Comparison of ENCODE assay signal across 1 cellular context in the genomic region with DNA sequence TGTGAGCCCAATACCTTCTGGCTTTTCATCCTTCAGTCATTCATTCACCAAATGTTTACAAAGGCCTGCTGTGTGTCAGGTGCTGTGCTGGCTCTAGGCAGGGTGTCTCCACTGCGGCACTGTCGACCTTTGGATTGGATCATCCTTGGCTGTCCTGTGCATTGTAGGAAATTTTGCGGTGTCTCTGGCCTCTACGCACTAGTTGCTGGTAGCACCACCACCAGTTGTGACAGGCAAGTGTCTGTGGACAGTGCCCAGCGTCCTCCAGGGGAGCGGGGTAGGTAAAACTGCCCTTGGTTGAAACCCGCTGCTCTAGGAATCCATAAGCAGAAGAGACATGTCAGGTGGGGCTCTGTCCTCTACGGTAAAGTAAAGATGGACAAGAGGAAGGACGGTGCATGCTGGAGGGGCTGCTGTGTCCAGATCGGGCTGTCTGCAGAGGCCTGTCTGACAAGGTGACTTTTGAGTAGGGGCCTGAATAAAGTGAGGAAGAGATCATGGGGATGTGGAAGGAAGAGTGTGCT.
TF ChIP-seq lines count a peak whose summit lies in the region.

No MANE protein-coding gene starts in this region.

TF ChIP-seq in HepG2, 621 proteins besides CTCF, POLR2A, EP300 and RAD21 (continued from another document and continues in another):
- TF ChIP-seq GPN1 (CRISPR knock-in tag; IDR thresholded peaks at IDR 0.05; ENCODE audit: borderline replicate concordance), result no peak
- TF ChIP-seq, protein P1, sequence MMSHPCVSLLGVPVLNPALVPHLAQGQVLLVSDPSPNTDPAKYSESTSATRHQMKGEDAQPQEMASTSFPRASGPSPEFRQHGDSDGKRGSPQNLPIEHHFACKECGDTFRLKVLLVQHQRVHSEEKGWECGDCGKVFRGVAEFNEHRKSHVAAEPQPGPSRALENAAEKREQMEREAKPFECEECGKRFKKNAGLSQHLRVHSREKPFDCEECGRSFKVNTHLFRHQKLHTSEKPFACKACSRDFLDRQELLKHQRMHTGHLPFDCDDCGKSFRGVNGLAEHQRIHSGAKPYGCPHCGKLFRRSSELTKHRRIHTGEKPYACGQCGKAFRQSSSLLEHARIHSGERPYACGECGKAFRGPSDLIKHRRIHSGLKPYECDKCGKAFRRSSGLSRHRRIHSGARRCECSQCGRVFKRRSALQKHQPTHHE (CRISPR knock-in tag; IDR thresholded peaks at IDR 0.05; ENCODE audit: borderline replicate concordance), result no peak
- peak; percentile 39; the same call in 1 of the 2 replicates for TF ChIP-seq HOXA9 (CRISPR knock-in tag; IDR thresholded peaks at IDR 0.05; ENCODE audit: borderline replicate concordance)
- no peak for TF ChIP-seq NR2F6 (IDR thresholded peaks at IDR 0.05)
- peak; percentile 52 for TF ChIP-seq NR2F6 (CRISPR knock-in tag; IDR thresholded peaks at IDR 0.05)
- TF ChIP-seq ZNF33B (CRISPR knock-in tag; IDR thresholded peaks at IDR 0.05), result 0 out of 2 replicates have a peak, but pooled peaks have one; percentile 69
- TF ChIP-seq FOXO1 (CRISPR knock-in tag; IDR thresholded peaks at IDR 0.05), result peak; percentile 74
- peak; percentile 58; the same call in 1 of the 2 replicates for TF ChIP-seq ZNF12 (CRISPR knock-in tag; IDR thresholded peaks at IDR 0.05)
- 0 out of 2 replicates have a peak, but pooled peaks have one; percentile 2 for TF ChIP-seq ZBTB7A (CRISPR knock-in tag; IDR thresholded peaks at IDR 0.05)
- TF ChIP-seq, protein P2, sequence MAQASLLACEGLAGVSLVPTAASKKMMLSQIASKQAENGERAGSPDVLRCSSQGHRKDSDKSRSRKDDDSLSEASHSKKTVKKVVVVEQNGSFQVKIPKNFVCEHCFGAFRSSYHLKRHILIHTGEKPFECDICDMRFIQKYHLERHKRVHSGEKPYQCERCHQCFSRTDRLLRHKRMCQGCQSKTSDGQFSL (CRISPR knock-in tag; IDR thresholded peaks at IDR 0.05), result no peak
- peak; percentile 60; the same call in 1 of the 2 replicates for TF ChIP-seq ESRRA (CRISPR knock-in tag; IDR thresholded peaks at IDR 0.05; ENCODE audit: low read depth)
- TF ChIP-seq, protein P3, sequence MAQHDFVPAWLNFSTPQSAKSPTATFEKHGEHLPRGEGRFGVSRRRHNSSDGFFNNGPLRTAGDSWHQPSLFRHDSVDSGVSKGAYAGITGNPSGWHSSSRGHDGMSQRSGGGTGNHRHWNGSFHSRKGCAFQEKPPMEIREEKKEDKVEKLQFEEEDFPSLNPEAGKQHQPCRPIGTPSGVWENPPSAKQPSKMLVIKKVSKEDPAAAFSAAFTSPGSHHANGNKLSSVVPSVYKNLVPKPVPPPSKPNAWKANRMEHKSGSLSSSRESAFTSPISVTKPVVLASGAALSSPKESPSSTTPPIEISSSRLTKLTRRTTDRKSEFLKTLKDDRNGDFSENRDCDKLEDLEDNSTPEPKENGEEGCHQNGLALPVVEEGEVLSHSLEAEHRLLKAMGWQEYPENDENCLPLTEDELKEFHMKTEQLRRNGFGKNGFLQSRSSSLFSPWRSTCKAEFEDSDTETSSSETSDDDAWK (CRISPR knock-in tag; IDR thresholded peaks at IDR 0.05), result no peak
- TF ChIP-seq PLRG1 (conservative IDR thresholded peaks at IDR 0.05), result no peak
- TF ChIP-seq ZFP37 (CRISPR knock-in tag; IDR thresholded peaks at IDR 0.05; ENCODE audit: borderline replicate concordance), result 0 out of 2 replicates have a peak, but pooled peaks have one; percentile 30
- no peak for TF ChIP-seq TCF7L2 (IDR thresholded peaks at IDR 0.05; ENCODE audit: low read depth, low read length)
- TF ChIP-seq, protein P4, sequence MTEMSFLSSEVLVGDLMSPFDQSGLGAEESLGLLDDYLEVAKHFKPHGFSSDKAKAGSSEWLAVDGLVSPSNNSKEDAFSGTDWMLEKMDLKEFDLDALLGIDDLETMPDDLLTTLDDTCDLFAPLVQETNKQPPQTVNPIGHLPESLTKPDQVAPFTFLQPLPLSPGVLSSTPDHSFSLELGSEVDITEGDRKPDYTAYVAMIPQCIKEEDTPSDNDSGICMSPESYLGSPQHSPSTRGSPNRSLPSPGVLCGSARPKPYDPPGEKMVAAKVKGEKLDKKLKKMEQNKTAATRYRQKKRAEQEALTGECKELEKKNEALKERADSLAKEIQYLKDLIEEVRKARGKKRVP (CRISPR knock-in tag; IDR thresholded peaks at IDR 0.05), result peak in 1 of 2 experiments; percentile 80; a peak in 2 of 4 replicates
- no peak for TF ChIP-seq BRCA1 (CRISPR knock-in tag; IDR thresholded peaks at IDR 0.05)
- 0 out of 2 replicates have a peak, but pooled peaks have one; percentile 37 for TF ChIP-seq NFKB2 (CRISPR knock-in tag; IDR thresholded peaks at IDR 0.05; ENCODE audit: borderline replicate concordance)
- TF ChIP-seq BORCS8-MEF2B (CRISPR knock-in tag; IDR thresholded peaks at IDR 0.05), result peak; percentile 77; the same call in 1 of the 2 replicates
- no peak for TF ChIP-seq RBAK (CRISPR knock-in tag; IDR thresholded peaks at IDR 0.05)
- TF ChIP-seq, protein P5, sequence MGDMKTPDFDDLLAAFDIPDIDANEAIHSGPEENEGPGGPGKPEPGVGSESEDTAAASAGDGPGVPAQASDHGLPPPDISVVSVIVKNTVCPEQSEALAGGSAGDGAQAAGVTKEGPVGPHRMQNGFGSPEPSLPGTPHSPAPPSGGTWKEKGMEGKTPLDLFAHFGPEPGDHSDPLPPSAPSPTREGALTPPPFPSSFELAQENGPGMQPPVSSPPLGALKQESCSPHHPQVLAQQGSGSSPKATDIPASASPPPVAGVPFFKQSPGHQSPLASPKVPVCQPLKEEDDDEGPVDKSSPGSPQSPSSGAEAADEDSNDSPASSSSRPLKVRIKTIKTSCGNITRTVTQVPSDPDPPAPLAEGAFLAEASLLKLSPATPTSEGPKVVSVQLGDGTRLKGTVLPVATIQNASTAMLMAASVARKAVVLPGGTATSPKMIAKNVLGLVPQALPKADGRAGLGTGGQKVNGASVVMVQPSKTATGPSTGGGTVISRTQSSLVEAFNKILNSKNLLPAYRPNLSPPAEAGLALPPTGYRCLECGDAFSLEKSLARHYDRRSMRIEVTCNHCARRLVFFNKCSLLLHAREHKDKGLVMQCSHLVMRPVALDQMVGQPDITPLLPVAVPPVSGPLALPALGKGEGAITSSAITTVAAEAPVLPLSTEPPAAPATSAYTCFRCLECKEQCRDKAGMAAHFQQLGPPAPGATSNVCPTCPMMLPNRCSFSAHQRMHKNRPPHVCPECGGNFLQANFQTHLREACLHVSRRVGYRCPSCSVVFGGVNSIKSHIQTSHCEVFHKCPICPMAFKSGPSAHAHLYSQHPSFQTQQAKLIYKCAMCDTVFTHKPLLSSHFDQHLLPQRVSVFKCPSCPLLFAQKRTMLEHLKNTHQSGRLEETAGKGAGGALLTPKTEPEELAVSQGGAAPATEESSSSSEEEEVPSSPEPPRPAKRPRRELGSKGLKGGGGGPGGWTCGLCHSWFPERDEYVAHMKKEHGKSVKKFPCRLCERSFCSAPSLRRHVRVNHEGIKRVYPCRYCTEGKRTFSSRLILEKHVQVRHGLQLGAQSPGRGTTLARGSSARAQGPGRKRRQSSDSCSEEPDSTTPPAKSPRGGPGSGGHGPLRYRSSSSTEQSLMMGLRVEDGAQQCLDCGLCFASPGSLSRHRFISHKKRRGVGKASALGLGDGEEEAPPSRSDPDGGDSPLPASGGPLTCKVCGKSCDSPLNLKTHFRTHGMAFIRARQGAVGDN (CRISPR knock-in tag; IDR thresholded peaks at IDR 0.05), result peak; percentile 78
- 0 out of 2 replicates have a peak, but pooled peaks have one; percentile 12 for TF ChIP-seq ZNF333 (CRISPR knock-in tag; IDR thresholded peaks at IDR 0.05; ENCODE audit: borderline replicate concordance)
- no peak for TF ChIP-seq ZNF746 (CRISPR knock-in tag; IDR thresholded peaks at IDR 0.05)
- TF ChIP-seq, protein P6, sequence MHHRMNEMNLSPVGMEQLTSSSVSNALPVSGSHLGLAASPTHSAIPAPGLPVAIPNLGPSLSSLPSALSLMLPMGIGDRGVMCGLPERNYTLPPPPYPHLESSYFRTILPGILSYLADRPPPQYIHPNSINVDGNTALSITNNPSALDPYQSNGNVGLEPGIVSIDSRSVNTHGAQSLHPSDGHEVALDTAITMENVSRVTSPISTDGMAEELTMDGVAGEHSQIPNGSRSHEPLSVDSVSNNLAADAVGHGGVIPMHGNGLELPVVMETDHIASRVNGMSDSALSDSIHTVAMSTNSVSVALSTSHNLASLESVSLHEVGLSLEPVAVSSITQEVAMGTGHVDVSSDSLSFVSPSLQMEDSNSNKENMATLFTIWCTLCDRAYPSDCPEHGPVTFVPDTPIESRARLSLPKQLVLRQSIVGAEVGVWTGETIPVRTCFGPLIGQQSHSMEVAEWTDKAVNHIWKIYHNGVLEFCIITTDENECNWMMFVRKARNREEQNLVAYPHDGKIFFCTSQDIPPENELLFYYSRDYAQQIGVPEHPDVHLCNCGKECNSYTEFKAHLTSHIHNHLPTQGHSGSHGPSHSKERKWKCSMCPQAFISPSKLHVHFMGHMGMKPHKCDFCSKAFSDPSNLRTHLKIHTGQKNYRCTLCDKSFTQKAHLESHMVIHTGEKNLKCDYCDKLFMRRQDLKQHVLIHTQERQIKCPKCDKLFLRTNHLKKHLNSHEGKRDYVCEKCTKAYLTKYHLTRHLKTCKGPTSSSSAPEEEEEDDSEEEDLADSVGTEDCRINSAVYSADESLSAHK (CRISPR knock-in tag; IDR thresholded peaks at IDR 0.05; ENCODE audit: borderline replicate concordance), result no peak
- peak; percentile 65; the same call in 1 of the 2 replicates for TF ChIP-seq ZNF547 (CRISPR knock-in tag; IDR thresholded peaks at IDR 0.05)
- no peak for TF ChIP-seq MED8 (CRISPR knock-in tag; IDR thresholded peaks at IDR 0.05; ENCODE audit: insufficient replicate concordance)
- TF ChIP-seq, protein P7, sequence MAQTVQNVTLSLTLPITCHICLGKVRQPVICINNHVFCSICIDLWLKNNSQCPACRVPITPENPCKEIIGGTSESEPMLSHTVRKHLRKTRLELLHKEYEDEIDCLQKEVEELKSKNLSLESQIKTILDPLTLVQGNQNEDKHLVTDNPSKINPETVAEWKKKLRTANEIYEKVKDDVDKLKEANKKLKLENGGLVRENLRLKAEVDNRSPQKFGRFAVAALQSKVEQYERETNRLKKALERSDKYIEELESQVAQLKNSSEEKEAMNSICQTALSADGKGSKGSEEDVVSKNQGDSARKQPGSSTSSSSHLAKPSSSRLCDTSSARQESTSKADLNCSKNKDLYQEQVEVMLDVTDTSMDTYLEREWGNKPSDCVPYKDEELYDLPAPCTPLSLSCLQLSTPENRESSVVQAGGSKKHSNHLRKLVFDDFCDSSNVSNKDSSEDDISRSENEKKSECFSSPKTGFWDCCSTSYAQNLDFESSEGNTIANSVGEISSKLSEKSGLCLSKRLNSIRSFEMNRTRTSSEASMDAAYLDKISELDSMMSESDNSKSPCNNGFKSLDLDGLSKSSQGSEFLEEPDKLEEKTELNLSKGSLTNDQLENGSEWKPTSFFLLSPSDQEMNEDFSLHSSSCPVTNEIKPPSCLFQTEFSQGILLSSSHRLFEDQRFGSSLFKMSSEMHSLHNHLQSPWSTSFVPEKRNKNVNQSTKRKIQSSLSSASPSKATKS (CRISPR knock-in tag; IDR thresholded peaks at IDR 0.05), result no peak
- TF ChIP-seq ZNF839 (CRISPR knock-in tag; IDR thresholded peaks at IDR 0.05; ENCODE audit: borderline replicate concordance), result no peak
- peak; percentile 99 for TF ChIP-seq ZSCAN21 (CRISPR knock-in tag; IDR thresholded peaks at IDR 0.05; ENCODE audit: borderline replicate concordance)
- no peak for TF ChIP-seq ATRX (CRISPR knock-in tag; IDR thresholded peaks at IDR 0.05; ENCODE audit: borderline replicate concordance)
- 0 out of 2 replicates have a peak, but pooled peaks have one; percentile 46 for TF ChIP-seq ZSCAN31 (CRISPR knock-in tag; IDR thresholded peaks at IDR 0.05; ENCODE audit: low read depth)
- TF ChIP-seq, protein P8, sequence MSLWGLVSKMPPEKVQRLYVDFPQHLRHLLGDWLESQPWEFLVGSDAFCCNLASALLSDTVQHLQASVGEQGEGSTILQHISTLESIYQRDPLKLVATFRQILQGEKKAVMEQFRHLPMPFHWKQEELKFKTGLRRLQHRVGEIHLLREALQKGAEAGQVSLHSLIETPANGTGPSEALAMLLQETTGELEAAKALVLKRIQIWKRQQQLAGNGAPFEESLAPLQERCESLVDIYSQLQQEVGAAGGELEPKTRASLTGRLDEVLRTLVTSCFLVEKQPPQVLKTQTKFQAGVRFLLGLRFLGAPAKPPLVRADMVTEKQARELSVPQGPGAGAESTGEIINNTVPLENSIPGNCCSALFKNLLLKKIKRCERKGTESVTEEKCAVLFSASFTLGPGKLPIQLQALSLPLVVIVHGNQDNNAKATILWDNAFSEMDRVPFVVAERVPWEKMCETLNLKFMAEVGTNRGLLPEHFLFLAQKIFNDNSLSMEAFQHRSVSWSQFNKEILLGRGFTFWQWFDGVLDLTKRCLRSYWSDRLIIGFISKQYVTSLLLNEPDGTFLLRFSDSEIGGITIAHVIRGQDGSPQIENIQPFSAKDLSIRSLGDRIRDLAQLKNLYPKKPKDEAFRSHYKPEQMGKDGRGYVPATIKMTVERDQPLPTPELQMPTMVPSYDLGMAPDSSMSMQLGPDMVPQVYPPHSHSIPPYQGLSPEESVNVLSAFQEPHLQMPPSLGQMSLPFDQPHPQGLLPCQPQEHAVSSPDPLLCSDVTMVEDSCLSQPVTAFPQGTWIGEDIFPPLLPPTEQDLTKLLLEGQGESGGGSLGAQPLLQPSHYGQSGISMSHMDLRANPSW (CRISPR knock-in tag; IDR thresholded peaks at IDR 0.05; ENCODE audit: borderline replicate concordance), result no peak
- TF ChIP-seq, protein P9, sequence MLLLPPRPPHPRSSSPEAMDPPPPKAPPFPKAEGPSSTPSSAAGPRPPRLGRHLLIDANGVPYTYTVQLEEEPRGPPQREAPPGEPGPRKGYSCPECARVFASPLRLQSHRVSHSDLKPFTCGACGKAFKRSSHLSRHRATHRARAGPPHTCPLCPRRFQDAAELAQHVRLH (CRISPR knock-in tag; IDR thresholded peaks at IDR 0.05; ENCODE audit: borderline replicate concordance, low read depth), result peak; percentile 74; the same call in 1 of the 2 replicates
- peak; percentile 93 for TF ChIP-seq ZNF614 (CRISPR knock-in tag; IDR thresholded peaks at IDR 0.05; ENCODE audit: borderline replicate concordance)
- TF ChIP-seq MIXL1 (CRISPR knock-in tag; IDR thresholded peaks at IDR 0.05), result 0 out of 2 replicates have a peak, but pooled peaks have one; percentile 33
- no peak; the same call in 1 of the 2 replicates for TF ChIP-seq MIER3 (CRISPR knock-in tag; IDR thresholded peaks at IDR 0.05; ENCODE audit: borderline replicate concordance)
- TF ChIP-seq ZNF777 (CRISPR knock-in tag; IDR thresholded peaks at IDR 0.05), result no peak
- TF ChIP-seq, protein P10, sequence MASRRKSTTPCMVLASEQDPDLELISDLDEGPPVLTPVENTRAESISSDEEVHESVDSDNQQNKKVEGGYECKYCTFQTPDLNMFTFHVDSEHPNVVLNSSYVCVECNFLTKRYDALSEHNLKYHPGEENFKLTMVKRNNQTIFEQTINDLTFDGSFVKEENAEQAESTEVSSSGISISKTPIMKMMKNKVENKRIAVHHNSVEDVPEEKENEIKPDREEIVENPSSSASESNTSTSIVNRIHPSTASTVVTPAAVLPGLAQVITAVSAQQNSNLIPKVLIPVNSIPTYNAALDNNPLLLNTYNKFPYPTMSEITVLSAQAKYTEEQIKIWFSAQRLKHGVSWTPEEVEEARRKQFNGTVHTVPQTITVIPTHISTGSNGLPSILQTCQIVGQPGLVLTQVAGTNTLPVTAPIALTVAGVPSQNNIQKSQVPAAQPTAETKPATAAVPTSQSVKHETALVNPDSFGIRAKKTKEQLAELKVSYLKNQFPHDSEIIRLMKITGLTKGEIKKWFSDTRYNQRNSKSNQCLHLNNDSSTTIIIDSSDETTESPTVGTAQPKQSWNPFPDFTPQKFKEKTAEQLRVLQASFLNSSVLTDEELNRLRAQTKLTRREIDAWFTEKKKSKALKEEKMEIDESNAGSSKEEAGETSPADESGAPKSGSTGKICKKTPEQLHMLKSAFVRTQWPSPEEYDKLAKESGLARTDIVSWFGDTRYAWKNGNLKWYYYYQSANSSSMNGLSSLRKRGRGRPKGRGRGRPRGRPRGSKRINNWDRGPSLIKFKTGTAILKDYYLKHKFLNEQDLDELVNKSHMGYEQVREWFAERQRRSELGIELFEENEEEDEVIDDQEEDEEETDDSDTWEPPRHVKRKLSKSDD (CRISPR knock-in tag; IDR thresholded peaks at IDR 0.05; ENCODE audit: low read depth), result no peak
- TF ChIP-seq SMAD9 (CRISPR knock-in tag; IDR thresholded peaks at IDR 0.05), result peak; percentile 46; the same call in 1 of the 2 replicates
